Comparison of ENCODE assay signal across 23 cellular contexts in the genomic region with DNA sequence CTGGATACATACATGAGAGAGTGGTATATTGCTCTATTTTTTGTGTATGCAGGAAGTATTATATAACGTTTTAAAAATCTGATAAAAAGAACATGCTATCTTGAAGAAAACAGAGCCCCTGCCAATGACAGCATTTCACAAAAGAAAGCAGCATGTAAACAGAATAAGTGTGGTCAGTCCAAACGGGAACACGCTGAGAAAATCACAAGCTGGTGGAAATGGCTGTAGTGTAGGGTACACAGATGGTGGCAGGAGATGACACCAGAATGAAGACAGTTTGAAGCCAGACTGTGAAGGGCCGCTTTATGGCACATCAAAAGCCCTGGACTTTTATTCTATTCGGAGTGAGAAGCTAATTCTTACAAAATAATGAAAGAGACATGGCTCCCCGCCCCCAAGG.
DNase-seq lines count a peak whose midpoint lies in the region; ATAC-seq, FAIRE-seq and TF ChIP-seq lines count a peak whose summit lies in the region.
"Had no signal": no experiment of that assay in that cellular context is flagged by ENCODE, and none has a peak within 500 bp of the region (broad histone marks: within the 10 kb centered on the region; RNA-seq: fewer than 3 reads in every experiment).

No MANE protein-coding gene starts in this region.

- no peaks in the 10 kb centered on the region for H3K27me3 Mint-ChIP-seq in T-helper 17 cell
- H3K27me3 Mint-ChIP-seq in activated T-cell treated with anti-CD3 and anti-CD28 coated beads, Interleukin-2, amount 50 U/mL, for 24 hours: no peaks in the 10 kb centered on the region
- H3K27me3 Mint-ChIP-seq: activated CD4-positive, alpha-beta memory T cell treated with anti-CD3 and anti-CD28 coated beads for 36 hours had no signal

- peak; percentile 42 for DNase-seq in NCI-H2227 (lab: John Stamatoyannopoulos, UW; ENCODE audit: unreplicated experiment)
- no peak for DNase-seq in NCI-H2227 treated with DMSO at 0.1 percent for 48 hours (lab: John Stamatoyannopoulos, UW)
- DNase-seq in T-helper 17 cell: no peak
- no peak for DNase-seq in kidney
- no peak for DNase-seq in tibial artery
- no peak for DNase-seq in NCI-H1105 (lab: John Stamatoyannopoulos, UW)
- DNase-seq in activated T-cell treated with anti-CD3 and anti-CD28 coated beads, Interleukin-2, amount 50 U/mL, for 24 hours: no peak
- DNase-seq in effector CD8-positive, alpha-beta T cell (lab: John Stamatoyannopoulos, UW): no peak
- DNase-seq: activated naive CD4-positive, alpha-beta T cell treated with anti-CD3 and anti-CD28 coated beads, Interleukin-2, amount 50 U/mL, for 16 hours; midbrain; NCI-H1048; NCI-H2081; NCI-H524 treated with DMSO at 0.1 percent for 48 hours; PC-3; SIG-M5 had no signal

- peaks cover 8% of the 10 kb centered on the region for H3K9me3 Mint-ChIP-seq in activated T-cell treated with anti-CD3 and anti-CD28 coated beads, Interleukin-2, amount 50 U/mL, for 24 hours

- peaks cover 31% of the 10 kb centered on the region for H3K4me1 Mint-ChIP-seq in T-helper 17 cell
- H3K4me1 Mint-ChIP-seq in activated T-cell treated with anti-CD3 and anti-CD28 coated beads, Interleukin-2, amount 50 U/mL, for 24 hours (ENCODE audit: low read depth): peaks cover 45% of the 10 kb centered on the region
- H3K4me1 Mint-ChIP-seq: neural progenitor cell had no signal

- intact Hi-C loops in kidney (cut with DNase I) (no loop called here), tibial artery (cut with DNase I; ENCODE audit: low total_unique reads) (no loop called here)

- peak overlapping the region in 1 of 2 donors; percentile 38 for H3K9ac ChIP-seq in kidney (ENCODE audit: low read length in 2 of 2)
- H3K9ac ChIP-seq: neural progenitor cell had no signal

- FAIRE-seq in kidney (lab: Jason Lieb, UNC): no peak
- FAIRE-seq: H1 had no signal

- ATAC-seq in T-helper 17 cell: no peak
- ATAC-seq: PC-3 had no signal

- peaks cover 9% of the 10 kb centered on the region for H3K36me3 Mint-ChIP-seq in T-helper 17 cell (ENCODE audit: low read depth)
- H3K36me3 Mint-ChIP-seq in activated T-cell treated with anti-CD3 and anti-CD28 coated beads, Interleukin-2, amount 50 U/mL, for 24 hours (ENCODE audit: low read depth): peaks cover 37% of the 10 kb centered on the region

- TF ChIP-seq CTCF in kidney (IDR thresholded peaks at IDR 0.05; ENCODE audit: borderline replicate concordance, extremely low read depth, insufficient read depth) (no peak), tibial artery (IDR thresholded peaks at IDR 0.05) (no peak)

- no peaks in the 10 kb centered on the region for H3K27me3 ChIP-seq in tibial artery
- H3K27me3 ChIP-seq: neural progenitor cell, upper lobe of left lung had no signal

- H3K36me3 ChIP-seq in kidney (ENCODE audit: control insufficient read depth in 1 of 2, insufficient read depth in 2 of 2, low read length in 2 of 2) (peaks cover 0 to 2% of the 10 kb centered on the region in 2 donors), tibial artery (peaks cover 0 to 11% (median 2%) of the 10 kb centered on the region in 3 donors)
- H3K36me3 ChIP-seq: neural progenitor cell, upper lobe of left lung had no signal

- H3K4me1 ChIP-seq in kidney (ENCODE audit: control insufficient read depth in 1 of 2, insufficient read depth in 1 of 2, low read depth in 1 of 2, low read length in 2 of 2) (peaks cover 14 to 17% of the 10 kb centered on the region in 2 donors), tibial artery (peaks cover 0 to 33% (median 21%) of the 10 kb centered on the region in 4 donors)
- H3K4me1 ChIP-seq: neural progenitor cell had no signal

- no peaks in the 10 kb centered on the region for H3K9me3 ChIP-seq in T-helper 17 cell (ENCODE audit: control insufficient read depth, low read length, poor library complexity, severe bottlenecking)
- H3K9me3 ChIP-seq in kidney (ENCODE audit: control insufficient read depth in 1 of 2, low read length in 2 of 2): peaks cover 0 to 6% of the 10 kb centered on the region in 2 donors
- H3K9me3 ChIP-seq in tibial artery: peaks cover 0 to 12% (median 2%) of the 10 kb centered on the region in 3 donors
- H3K9me3 ChIP-seq: upper lobe of left lung had no signal

- peak overlapping the region; percentile 16 to 55 for H3K27ac ChIP-seq in kidney (ENCODE audit: low read depth in 2 of 2, low read length in 2 of 2)
- H3K27ac ChIP-seq in tibial artery: peak overlapping the region; percentile 49 to 51
- H3K27ac ChIP-seq: 22Rv1, neural progenitor cell had no signal

- peak overlapping the region; percentile 80 for H3K27ac Mint-ChIP-seq in T-helper 17 cell
- H3K27ac Mint-ChIP-seq in activated T-cell treated with anti-CD3 and anti-CD28 coated beads, Interleukin-2, amount 50 U/mL, for 24 hours: no peak overlapping the region
- H3K27ac Mint-ChIP-seq: activated CD4-positive, alpha-beta memory T cell treated with anti-CD3 and anti-CD28 coated beads for 36 hours; dendritic cell treated with granulocyte-macrophage colony-stimulating factor and Interleukin-4, amounts not matched to agents 40 ng/mL and 50 ng/mL, for 4 days; neural progenitor cell; T-helper 1 cell treated with Interleukin-12 subunit alpha and Interleukin-12 subunit beta and Interleukin-4 antibody, amounts not matched to agents 30 μg/mL and 1 μg/mL, for 36 hours; WTC11 had no signal

- H3K4me3 Mint-ChIP-seq in T-helper 17 cell: peak overlapping the region; percentile 84
- H3K4me3 Mint-ChIP-seq in activated T-cell treated with anti-CD3 and anti-CD28 coated beads, Interleukin-2, amount 50 U/mL, for 24 hours: no peak overlapping the region
- H3K4me3 Mint-ChIP-seq: dendritic cell treated with granulocyte-macrophage colony-stimulating factor and Interleukin-4, amounts not matched to agents 40 ng/mL and 50 ng/mL, for 4 days; neural progenitor cell; T-helper 1 cell treated with Interleukin-12 subunit alpha and Interleukin-12 subunit beta and Interleukin-4 antibody, amounts not matched to agents 30 μg/mL and 1 μg/mL, for 36 hours; WTC11 had no signal

- peak overlapping the region in 1 of 2 donors; percentile 51 for H3K4me3 ChIP-seq in kidney (ENCODE audit: low read length in 2 of 2)
- no peak overlapping the region for H3K4me3 ChIP-seq in tibial artery
- H3K4me3 ChIP-seq: neural progenitor cell had no signal
